Comparison of ENCODE assay signal across 17 cellular contexts in the genomic region with DNA sequence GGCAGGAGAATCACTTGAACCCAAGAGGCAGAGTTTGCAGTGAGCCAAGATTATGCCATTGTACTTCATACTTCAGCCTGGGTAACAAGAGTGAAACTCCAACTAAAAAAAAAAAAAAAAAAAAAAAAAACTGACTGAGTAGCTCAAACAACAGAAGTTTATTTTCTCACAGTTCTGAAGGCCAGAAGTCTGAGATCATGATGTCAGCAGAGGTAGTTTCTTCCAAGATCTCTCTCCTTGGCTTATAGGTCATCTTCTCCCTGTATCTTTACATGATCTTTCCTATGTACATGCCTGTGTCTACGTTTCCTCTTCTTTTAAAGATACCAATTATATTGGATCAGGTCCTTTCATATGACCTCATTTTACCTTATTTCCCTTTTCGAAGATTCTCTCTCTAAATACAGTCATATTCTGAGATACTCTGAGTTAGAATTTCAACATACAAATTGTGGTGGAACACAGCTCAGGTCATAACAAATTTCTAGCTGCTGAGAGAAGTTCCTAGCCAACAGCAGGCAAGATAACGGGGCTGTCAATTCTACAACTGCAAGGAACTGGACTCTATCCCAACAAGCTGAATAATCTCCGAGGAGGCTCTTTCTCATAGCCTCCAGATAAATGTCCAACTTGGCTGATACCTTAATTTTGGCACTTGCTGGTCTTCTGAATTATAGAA.
"Had no signal": no experiment of that assay in that cellular context is flagged by ENCODE, and none has a peak within 500 bp of the region (broad histone marks: within the 10 kb centered on the region; RNA-seq: fewer than 3 reads in every experiment).

No MANE protein-coding gene starts in this region.

- H3K9me3 ChIP-seq: tibial nerve had no signal

- H3K36me3 ChIP-seq: tibial nerve had no signal

- H3K4me1 ChIP-seq: tibial nerve had no signal

- H3K27me3 ChIP-seq: tibial nerve had no signal

- DNase-seq: activated CD4-positive, alpha-beta T cell treated with anti-CD3 and anti-CD28 coated beads, Interleukin-2, amount 10 ng/mL, durations not matched to agents 24 days and 14 days; activated CD8-positive, alpha-beta memory T cell treated with anti-CD3 and anti-CD28 coated beads, Interleukin-2, amount 50 U/mL, for 4 hours; activated CD8-positive, alpha-beta T cell treated with anti-CD3 and anti-CD28 coated beads, Interleukin-2, amount 10 ng/mL, durations not matched to agents 7 days and 5 days; activated gamma-delta T cell treated with Interleukin-2 at 50 U/mL for 16 hours; activated T-cell treated with anti-CD3 and anti-CD28 coated beads, Interleukin-2, amount 50 U/mL, for 72 hours; cerebellar nuclear complex; endodermal cell; mammary epithelial cell; posterior cingulate gyrus; stimulated activated CD4-positive, alpha-beta T cell treated with anti-CD3 and anti-CD28 coated beads, Interleukin-4, amount 100 ng/mL, for 4 hours; stimulated activated CD8-positive, alpha-beta memory T cell treated with anti-CD3 and anti-CD28 coated beads, Interleukin-4, amount 100 ng/mL, for 48 hours; stimulated activated naive CD4-positive, alpha-beta T cell treated with Interleukin-2 at 50 U/mL for 16 hours; substantia nigra; T-helper 17 cell had no signal

- H3K4me3 ChIP-seq: smooth muscle cell, tibial nerve had no signal

- ATAC-seq: activated CD8-positive, alpha-beta T cell treated with anti-CD3 and anti-CD28 coated beads, Interleukin-2, amount 10 ng/mL, durations not matched to agents 7 days and 5 days; activated T-cell treated with anti-CD3 and anti-CD28 coated beads, Interleukin-2, amount 50 U/mL, for 72 hours; T-helper 17 cell; WTC11 had no signal
